In the genomic region with DNA sequence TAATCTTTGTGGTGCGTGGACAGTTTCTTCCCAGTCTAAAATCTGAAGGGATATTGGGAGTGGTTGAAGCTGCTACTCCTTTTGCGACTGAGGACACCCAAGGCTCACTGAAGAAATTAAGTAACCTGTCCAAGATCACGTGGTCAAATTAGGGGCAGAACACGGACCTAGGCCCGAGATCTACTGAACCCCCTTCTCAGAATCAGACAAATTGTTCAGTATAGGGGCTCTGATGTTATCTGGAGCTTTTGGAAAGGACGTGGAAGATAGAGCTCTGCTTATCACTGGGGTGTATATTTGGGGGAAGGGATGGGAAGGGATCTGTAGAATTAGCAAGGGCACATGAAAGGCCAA, we compare ENCODE assay signal across 8 cellular contexts. TPM values are rescaled to one million over a fixed set of nuclear protein-coding genes. Genes with fewer than 3 reads are reported as not detected.
A peak's percentile ranks its signal among the peaks of the same experiment; 100 is the strongest.
DNase-seq lines count a peak whose midpoint lies in the region; ATAC-seq, FAIRE-seq and TF ChIP-seq lines count a peak whose summit lies in the region.

No MANE protein-coding gene starts in this region.

- no peak for TF ChIP-seq EP300 in GM12878 (IDR thresholded peaks at IDR 0.05; ENCODE audit: borderline replicate concordance in 1 of 2, control insufficient read depth in 1 of 2, low read depth in 2 of 2, low read length in 2 of 2)

- H3K27me3 ChIP-seq in GM12878 (replicated peaks in 1 of 2; ENCODE audit: control insufficient read depth in 2 of 2, insufficient read depth in 2 of 2, low read length in 1 of 2) (no peaks in the 10 kb centered on the region), lung (ENCODE audit: control insufficient read depth, insufficient read depth) (no peaks in the 10 kb centered on the region)

- peak overlapping the region; percentile 94 for H3K9ac ChIP-seq in GM12878 (ENCODE audit: control insufficient read depth, insufficient read depth, low read length)

- peak; percentile 4 for DNase-seq in stimulated activated CD4-positive, alpha-beta T cell treated with anti-CD3 and anti-CD28 coated beads, Interleukin-12 subunit alpha, Interleukin-12 subunit beta, amount 100 ng/mL, for 4 hours
- DNase-seq in stimulated activated CD4-positive, alpha-beta T cell treated with anti-CD3 and anti-CD28 coated beads, Interleukin-4, amount 100 ng/mL, for 4 hours: no peak
- DNase-seq in GM12878 (ENCODE audit: low read depth, low spot score) (peak; percentile 1), lung (ENCODE audit: low spot score) (no peak), SK-N-DZ (ENCODE audit: low spot score) (no peak), posterior vena cava (ENCODE audit: low spot score) (no peak), G401 (ENCODE audit: low spot score) (no peak)

- H4K20me1 ChIP-seq in GM12878 (ENCODE audit: control insufficient read depth, insufficient read depth): no peaks in the 10 kb centered on the region

- no peak for TF ChIP-seq CTCF in GM12878 (IDR thresholded peaks at IDR 0.05 in 2 of 3, conservative IDR thresholded peaks at IDR 0.05 in 1 of 3; ENCODE audit: control insufficient read depth in 2 of 3, extremely low read depth in 1 of 3, insufficient read depth in 1 of 3, low read depth in 3 of 3, low read length in 3 of 3)
- TF ChIP-seq CTCF in lung (IDR thresholded peaks at IDR 0.05; ENCODE audit: control extremely low read depth, extremely low read depth): no peak

- no TSS peak for BruUV-seq in GM12878 (replicated peaks; lab: Mats Ljungman, UMichigan)

- H3K27ac ChIP-seq in GM12878 (ENCODE audit: control insufficient read depth, insufficient read depth) (peak overlapping the region; percentile 91), lung (ENCODE audit: low read depth in 1 of 2, low read length in 1 of 2) (peak overlapping the region; percentile 91 to 95)

- RAD21 ChIA-PET in GM12878 (lab: Charles Lee; ENCODE audit: unreplicated experiment): interaction anchor here (1.0 to 1.6 kb wide), 2 partner anchors 87 to 314 kb away, joined by 3 to 5 read pairs; no protein-coding TSS in a partner anchor

- TF ChIP-seq POLR2A in GM12878 (IDR thresholded peaks at IDR 0.05; ENCODE audit: low read depth, low read length): no peak

- POLR2A ChIA-PET in GM12878 (lab: Charles Lee): interaction anchor here (0.6 kb wide), 1 partner anchor 279 kb away, joined by 7 read pairs; no protein-coding TSS in a partner anchor

- H3K9me3 ChIP-seq in GM12878 (replicated peaks; ENCODE audit: control insufficient read depth, insufficient read depth, low read length): no peaks in the 10 kb centered on the region
- H3K9me3 ChIP-seq in lung (ENCODE audit: control insufficient read depth in 2 of 2, insufficient read depth in 1 of 2, low read length in 1 of 2): no peaks in the 10 kb centered on the region

- SMC1A ChIA-PET in GM12878 (lab: Charles Lee; ENCODE audit: uncharacterized antibody, unreplicated experiment): interaction anchor here (1.0 to 2.5 kb wide), 4 partner anchors 10 to 317 kb away, joined by 3 to 9 read pairs (median 3); no protein-coding TSS in a partner anchor

- ATAC-seq in GM12878 (peak; percentile 36), lung (ENCODE audit: insufficient read depth, low FRiP score) (no peak), GM19023 (IDR thresholded peaks at IDR 0.05; ENCODE audit: unreplicated experiment) (no peak)

- 0% methylated on average over 6 of the region's 6 CpGs for WGBS in GM12878 (ENCODE audit: insufficient coverage, insufficient replicate concordance, low lambda C conversion rate, missing lambda C conversion rate)
- WGBS in lung, 2 donors: 6 to 10% methylated on average over 6 of the region's 6 CpGs

- in situ Hi-C loops in GM12878 (cut with MboI) (loop anchor here (5.0 kb wide), 1 partner anchor 278 kb away; no protein-coding TSS in a partner anchor), G401 (cut with HindIII; ENCODE audit: low sequenced_read_pairs) (no loop called here)

- peaks cover 11% of the 10 kb centered on the region for H3K79me2 ChIP-seq in GM12878 (ENCODE audit: control insufficient read depth, insufficient read depth, low read length)

- CTCF ChIA-PET in GM12878 (lab: Yijun Ruan, JAX): interaction anchor here (0.7 to 1.4 kb wide), 9 partner anchors 25 to 314 kb away, joined by 3 to 7 read pairs (median 3); no protein-coding TSS in a partner anchor

- peak overlapping the region; percentile 95 for H2AFZ ChIP-seq in GM12878 (ENCODE audit: control insufficient read depth, low read depth, low read length)

- no peaks in the 10 kb centered on the region for H3K36me3 ChIP-seq in GM12878 (ENCODE audit: control insufficient read depth in 2 of 2, insufficient read depth in 2 of 2, low read length in 1 of 2)
- peaks cover 0 to 1% of the 10 kb centered on the region in 2 donors for H3K36me3 ChIP-seq in lung (ENCODE audit: control insufficient read depth in 2 of 2, insufficient read depth in 2 of 2, low read length in 2 of 2)

- H3K4me2 ChIP-seq in GM12878 (ENCODE audit: control insufficient read depth, insufficient read depth): peak overlapping the region; percentile 96

- H3K4me1 ChIP-seq in GM12878 (ENCODE audit: control insufficient read depth, insufficient read depth, low read length) (peaks cover 9% of the 10 kb centered on the region), lung (ENCODE audit: control insufficient read depth in 2 of 2, insufficient read depth in 2 of 2, low read length in 2 of 2) (peaks cover 0 to 4% of the 10 kb centered on the region in 2 donors)

- intact Hi-C loops in GM12878 (cut with micrococcal nuclease; ENCODE audit: unreplicated experiment) (loop anchor here (1.0 to 5.0 kb wide), 2 partner anchors 140 to 597 kb away; a partner anchor contains a TSS), posterior vena cava (cut with DNase I) (no loop called here)

- peak overlapping the region; percentile 88 for H3K4me3 ChIP-seq in GM12878
- H3K4me3 ChIP-seq in lung: peak overlapping the region; percentile 92

- no peak for FAIRE-seq in GM12878 (lab: Jason Lieb, UNC)

- TF ChIP-seq RAD21 in GM12878 (IDR thresholded peaks at IDR 0.05; ENCODE audit: insufficient read depth, low read depth, low read length): no peak

TF ChIP-seq in GM12878, 131 proteins besides CTCF, POLR2A, EP300 and RAD21 (continues in another document):
- peak; percentile 95 for TF ChIP-seq RAD51 (IDR thresholded peaks at IDR 0.05)
- no peak for TF ChIP-seq CEBPB (IDR thresholded peaks at IDR 0.05; ENCODE audit: borderline replicate concordance in 1 of 2, low read depth in 2 of 2, low read length in 2 of 2)
- TF ChIP-seq, protein P1, sequence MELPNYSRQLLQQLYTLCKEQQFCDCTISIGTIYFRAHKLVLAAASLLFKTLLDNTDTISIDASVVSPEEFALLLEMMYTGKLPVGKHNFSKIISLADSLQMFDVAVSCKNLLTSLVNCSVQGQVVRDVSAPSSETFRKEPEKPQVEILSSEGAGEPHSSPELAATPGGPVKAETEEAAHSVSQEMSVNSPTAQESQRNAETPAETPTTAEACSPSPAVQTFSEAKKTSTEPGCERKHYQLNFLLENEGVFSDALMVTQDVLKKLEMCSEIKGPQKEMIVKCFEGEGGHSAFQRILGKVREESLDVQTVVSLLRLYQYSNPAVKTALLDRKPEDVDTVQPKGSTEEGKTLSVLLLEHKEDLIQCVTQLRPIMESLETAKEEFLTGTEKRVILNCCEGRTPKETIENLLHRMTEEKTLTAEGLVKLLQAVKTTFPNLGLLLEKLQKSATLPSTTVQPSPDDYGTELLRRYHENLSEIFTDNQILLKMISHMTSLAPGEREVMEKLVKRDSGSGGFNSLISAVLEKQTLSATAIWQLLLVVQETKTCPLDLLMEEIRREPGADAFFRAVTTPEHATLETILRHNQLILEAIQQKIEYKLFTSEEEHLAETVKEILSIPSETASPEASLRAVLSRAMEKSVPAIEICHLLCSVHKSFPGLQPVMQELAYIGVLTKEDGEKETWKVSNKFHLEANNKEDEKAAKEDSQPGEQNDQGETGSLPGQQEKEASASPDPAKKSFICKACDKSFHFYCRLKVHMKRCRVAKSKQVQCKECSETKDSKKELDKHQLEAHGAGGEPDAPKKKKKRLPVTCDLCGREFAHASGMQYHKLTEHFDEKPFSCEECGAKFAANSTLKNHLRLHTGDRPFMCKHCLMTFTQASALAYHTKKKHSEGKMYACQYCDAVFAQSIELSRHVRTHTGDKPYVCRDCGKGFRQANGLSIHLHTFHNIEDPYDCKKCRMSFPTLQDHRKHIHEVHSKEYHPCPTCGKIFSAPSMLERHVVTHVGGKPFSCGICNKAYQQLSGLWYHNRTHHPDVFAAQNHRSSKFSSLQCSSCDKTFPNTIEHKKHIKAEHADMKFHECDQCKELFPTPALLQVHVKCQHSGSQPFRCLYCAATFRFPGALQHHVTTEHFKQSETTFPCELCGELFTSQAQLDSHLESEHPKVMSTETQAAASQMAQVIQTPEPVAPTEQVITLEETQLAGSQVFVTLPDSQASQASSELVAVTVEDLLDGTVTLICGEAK (IDR thresholded peaks at IDR 0.05; ENCODE audit: borderline replicate concordance): no peak

RNA-seq across cellular contexts. Expression of a gene that starts 0.9 kb away (rescaled TPM):
- 53.7 and 59.3 TPM in 2 replicates for total RNA-seq in GM12878 (2013; cell fraction: nucleolus; rRNA removed)
- 16.0 and 21.5 TPM in 2 replicates for total RNA-seq in GM12878 (2014; rRNA removed)
- 12.3 and 13.7 TPM in 2 replicates for total RNA-seq in GM12878 (2014; rRNA removed; fragmentation: Illumina TruSeq; extraction: Trizol)
- total RNA-seq in GM12878 (2021): 20.4 and 20.6 TPM in 2 replicates
- polyA plus RNA-seq in GM12878 (2011; ENCODE audit: low read depth): 3.2 TPM
- 8.8 and 9.5 TPM in 2 replicates for polyA plus RNA-seq in GM12878 (2011; rRNA removed)
- 7.6 and 8.1 TPM in 2 replicates for polyA plus RNA-seq in GM12878 (2011; cell fraction: cytosol; rRNA removed)
- 7.3 and 9.4 TPM in 2 replicates for polyA plus RNA-seq in GM12878 (2011; cell fraction: nucleus; rRNA removed)
- 3.1 and 4.0 TPM in 2 replicates for polyA plus RNA-seq in GM12878 (2012)
- 9.4 and 9.5 TPM in 2 replicates for polyA plus RNA-seq in GM12878 (2014; fragmentation: Illumina TruSeq; extraction: Trizol)
- 1 to 10 TPM; 1.1 to 2.0 TPM for polyA plus RNA-seq in GM12878 (2014; fragmentation: Nextera tagmentation; extraction: Ambion mirVana)
- polyA plus RNA-seq in GM12878 (2014; rRNA removed): 6.9 and 7.3 TPM in 2 replicates
- polyA plus RNA-seq in GM12878 (2016; fragmentation: Nextera tagmentation; extraction: Ambion mirVana): 10 to 100 TPM; 12.4 to 14.8 TPM
- 40.4 and 50.8 TPM in 2 replicates for polyA minus RNA-seq in GM12878 (2011; rRNA and poly(A)+ RNA removed)
- 6.5 and 15.1 TPM in 2 replicates for polyA minus RNA-seq in GM12878 (2011; cell fraction: cytosol; rRNA and poly(A)+ RNA removed)
- polyA minus RNA-seq in GM12878 (2011; cell fraction: nucleus; rRNA and poly(A)+ RNA removed): 22.5 and 43.0 TPM in 2 replicates
- 10 to 100 TPM; 17.7 to 19.3 TPM for total RNA-seq in lung
- polyA plus RNA-seq in lung: 1 to 10 TPM; 2.3 to 6.2 TPM
- 3.6 and 10.6 TPM in 2 replicates for polyA plus RNA-seq in SK-N-DZ (2014; cell fraction: cytosol; rRNA removed)
- polyA plus RNA-seq in SK-N-DZ (2014; cell fraction: nucleus; rRNA removed): 2.7 and 6.2 TPM in 2 replicates
- 10 to 100 TPM; 16.9 to 22.2 TPM for total RNA-seq in posterior vena cava
- total RNA-seq in G401 (2014; rRNA removed; shearing (Covaris generic)): 23.8 and 31.5 TPM in 2 replicates

Comparison
In these comparisons a context has a peak if more than half of its experiments do, and no peak if none do; other contexts are left out.
1. DNase-seq: peak in stimulated activated CD4-positive, alpha-beta T cell treated with anti-CD3 and anti-CD28 coated beads, Interleukin-12 subunit alpha, Interleukin-12 subunit beta, amount 100 ng/mL, for 4 hours (single experiment) and GM12878 (single experiment); none in stimulated activated CD4-positive, alpha-beta T cell treated with anti-CD3 and anti-CD28 coated beads, Interleukin-4, amount 100 ng/mL, for 4 hours (0 of 2), lung (single experiment), SK-N-DZ (single experiment), posterior vena cava (single experiment) and G401 (single experiment).